Comparison of ENCODE assay signal across 1 cellular context in genomic region chr19:38425810-38426466, GRCh38.
TF ChIP-seq lines count a peak whose summit lies in the region.

A gene with protein sequence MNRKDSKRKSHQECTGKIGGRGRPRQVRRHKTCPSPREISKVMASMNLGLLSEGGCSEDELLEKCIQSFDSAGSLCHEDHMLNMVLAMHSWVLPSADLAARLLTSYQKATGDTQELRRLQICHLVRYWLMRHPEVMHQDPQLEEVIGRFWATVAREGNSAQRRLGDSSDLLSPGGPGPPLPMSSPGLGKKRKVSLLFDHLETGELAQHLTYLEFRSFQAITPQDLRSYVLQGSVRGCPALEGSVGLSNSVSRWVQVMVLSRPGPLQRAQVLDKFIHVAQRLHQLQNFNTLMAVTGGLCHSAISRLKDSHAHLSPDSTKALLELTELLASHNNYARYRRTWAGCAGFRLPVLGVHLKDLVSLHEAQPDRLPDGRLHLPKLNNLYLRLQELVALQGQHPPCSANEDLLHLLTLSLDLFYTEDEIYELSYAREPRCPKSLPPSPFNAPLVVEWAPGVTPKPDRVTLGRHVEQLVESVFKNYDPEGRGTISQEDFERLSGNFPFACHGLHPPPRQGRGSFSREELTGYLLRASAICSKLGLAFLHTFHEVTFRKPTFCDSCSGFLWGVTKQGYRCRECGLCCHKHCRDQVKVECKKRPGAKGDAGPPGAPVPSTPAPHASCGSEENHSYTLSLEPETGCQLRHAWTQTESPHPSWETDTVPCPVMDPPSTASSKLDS (minus strand): TSS chr19:38426219. CDS start chr19:38426091, 128 bp downstream.

TF ChIP-seq in SK-N-SH treated with all-trans-retinoic acid at 6 μM for 48 hours, 23 proteins besides CTCF, POLR2A, EP300 and RAD21 (continued from another document):
- no peak for TF ChIP-seq TCF4 (CRISPR knock-in tag; IDR thresholded peaks at IDR 0.05; ENCODE audit: borderline replicate concordance)
